In the genomic region with DNA sequence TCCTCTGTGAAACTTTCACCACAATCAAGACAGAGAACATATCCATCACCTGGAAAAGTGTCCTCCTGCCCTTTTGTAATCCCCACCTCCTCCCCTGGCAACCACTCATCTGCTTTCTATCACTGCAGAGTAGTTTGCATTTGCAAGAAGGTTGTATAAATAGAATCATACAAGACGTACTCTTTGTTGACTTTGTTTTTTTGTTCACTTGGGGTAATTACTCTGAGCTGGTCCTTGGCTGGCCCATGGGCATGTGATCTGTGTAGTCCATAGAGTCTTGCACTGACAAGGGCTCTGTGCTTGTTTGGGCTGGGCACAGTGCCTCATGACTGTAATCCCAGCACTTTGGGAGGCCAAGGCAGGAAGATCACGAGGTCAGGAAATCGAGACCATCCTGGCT, we compare ENCODE assay signal across 24 cellular contexts.
"Had no signal": no experiment of that assay in that cellular context is flagged by ENCODE, and none has a peak within 500 bp of the region (broad histone marks: within the 10 kb centered on the region; RNA-seq: fewer than 3 reads in every experiment).

No MANE protein-coding gene starts in this region.

- H3K9me3 ChIP-seq: gastrocnemius medialis, left ventricle myocardium inferior, lower lobe of right lung, pancreas, sigmoid colon, stomach, thyroid gland, vagina had no signal

- DNase-seq: dorsolateral prefrontal cortex; effector CD4-positive, alpha-beta T cell; endodermal cell; foreskin fibroblast; gastrocnemius medialis; head of caudate nucleus; kidney; left ventricle myocardium inferior; lower lobe of right lung; natural killer cell; occipital lobe; pancreas; sigmoid colon; stimulated activated CD4-positive, alpha-beta T cell treated with anti-CD3 and anti-CD28 coated beads, Interleukin-2, amount 100 ng/mL, for 24 hours; stimulated activated CD4-positive, alpha-beta T cell treated with anti-CD3 and anti-CD28 coated beads, Interleukin-4, amount 100 ng/mL, for 24 hours; stimulated activated naive CD4-positive, alpha-beta T cell treated with Interleukin-2 at 50 U/mL for 16 hours; stomach; thyroid gland; trophoblast cell had no signal

- H3K4me2 ChIP-seq: hepatocyte had no signal

- H3K27me3 ChIP-seq: dorsolateral prefrontal cortex, gastrocnemius medialis, pancreas, sigmoid colon, stomach, thyroid gland, vagina had no signal

- H2AFZ ChIP-seq: hepatocyte had no signal

- H3K36me3 ChIP-seq: gastrocnemius medialis, left ventricle myocardium inferior, lower lobe of right lung, pancreas, sigmoid colon, stomach, thyroid gland, vagina had no signal

- H3K4me1 ChIP-seq: gastrocnemius medialis, left ventricle myocardium inferior, lower lobe of right lung, pancreas, sigmoid colon, stomach, thyroid gland, vagina had no signal

- ATAC-seq: esophagus mucosa; lower lobe of right lung; natural killer cell; pancreas; stimulated activated effector memory CD8-positive, alpha-beta T cell treated with anti-CD3 and anti-CD28 coated beads, Interleukin-12 subunit alpha, Interleukin-12 subunit beta, amount 100 ng/mL, for 72 hours had no signal

- H3K27ac ChIP-seq: dorsolateral prefrontal cortex, epithelial cell of prostate, gastrocnemius medialis, hepatocyte, left ventricle myocardium inferior, lower lobe of right lung, pancreas, stomach, thyroid gland, vagina had no signal

- H3K4me3 ChIP-seq: dorsolateral prefrontal cortex, gastrocnemius medialis, hepatocyte, left ventricle myocardium inferior, lower lobe of right lung, pancreas, sigmoid colon, stomach, thyroid gland, vagina had no signal

- H3K79me2 ChIP-seq: hepatocyte had no signal
